In the genomic region with DNA sequence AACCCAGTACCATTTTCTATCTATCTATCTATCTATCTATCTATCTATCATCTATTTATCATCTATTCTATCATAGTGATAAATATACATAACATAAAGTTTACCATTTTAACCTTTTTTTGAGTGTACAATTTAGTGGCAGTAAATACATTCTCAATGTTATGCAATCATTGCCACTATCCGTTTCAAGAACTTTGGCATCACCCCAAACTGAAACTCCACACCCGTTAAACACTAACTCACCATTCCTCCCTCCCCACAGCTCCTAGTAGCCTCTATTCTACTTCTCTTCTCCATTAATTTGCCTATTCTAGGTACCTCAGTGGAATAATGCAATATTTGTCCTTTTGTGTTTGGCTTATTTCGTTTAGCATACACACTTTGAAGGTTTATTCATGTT, we compare ENCODE assay signal across 18 cellular contexts.
A peak's percentile ranks its signal among the peaks of the same experiment; 100 is the strongest.
DNase-seq lines count a peak whose midpoint lies in the region; ATAC-seq, FAIRE-seq and TF ChIP-seq lines count a peak whose summit lies in the region.
"Had no signal": no experiment of that assay in that cellular context is flagged by ENCODE, and none has a peak within 500 bp of the region (broad histone marks: within the 10 kb centered on the region; RNA-seq: fewer than 3 reads in every experiment).

No MANE protein-coding gene starts in this region.

- FAIRE-seq in frontal cortex (lab: Jason Lieb, UNC) = no peak
- FAIRE-seq: GM18507 had no signal

- H3K4me3 ChIP-seq in astrocyte of the cerebellum (ENCODE audit: low read depth, low read length) = no peak overlapping the region
- H3K4me3 ChIP-seq: coronary artery, lung, tibial artery had no signal

- no peak for ATAC-seq in GM18868 (IDR thresholded peaks at IDR 0.05; ENCODE audit: unreplicated experiment)
- ATAC-seq: natural killer cell, Right ventricle myocardium inferior had no signal

- in situ Hi-C loops in astrocyte of the cerebellum (cut with HindIII; ENCODE audit: low sequenced_read_pairs) = loop anchor here (25.0 kb wide), 1 partner anchor 493 kb away; no protein-coding TSS in a partner anchor

- DNase-seq in GM03348 (ENCODE audit: low spot score) (peak; percentile 32), MV-4-11 (lab: John Stamatoyannopoulos, UW) (peak; percentile 67), astrocyte of the cerebellum (ENCODE audit: low read depth) (peak; percentile 49), iris pigment epithelial cell (ENCODE audit: low read depth) (peak; percentile 88), retina (no peak), frontal cortex (ENCODE audit: low spot score in 2 of 2) (no peak)
- DNase-seq: activated CD4-positive, alpha-beta T cell treated with anti-CD3 and anti-CD28 coated beads, Interleukin-2, amount 10 ng/mL, durations not matched to agents 24 days and 14 days; CD4-positive, alpha-beta memory T cell; natural killer cell; NCI-H1105; NCI-H526 treated with DMSO at 0.1 percent for 48 hours; stimulated activated CD4-positive, alpha-beta T cell treated with anti-CD3 and anti-CD28 coated beads, Interleukin-2, amount 100 ng/mL, for 24 hours; tibial artery had no signal

- TF ChIP-seq CTCF in astrocyte of the cerebellum (IDR thresholded peaks at IDR 0.05; ENCODE audit: low read depth, low read length, missing control alignments) = no peak

Comparison
In these comparisons a context has a peak if more than half of its experiments do, and no peak if none do; other contexts are left out.
1. DNase-seq: peak in GM03348 (single experiment), MV-4-11 (single experiment), astrocyte of the cerebellum (single experiment) and iris pigment epithelial cell (single experiment); none in retina (single experiment) and frontal cortex (0 of 2).